1 cellular context compared by ENCODE assay signal in the genomic region with DNA sequence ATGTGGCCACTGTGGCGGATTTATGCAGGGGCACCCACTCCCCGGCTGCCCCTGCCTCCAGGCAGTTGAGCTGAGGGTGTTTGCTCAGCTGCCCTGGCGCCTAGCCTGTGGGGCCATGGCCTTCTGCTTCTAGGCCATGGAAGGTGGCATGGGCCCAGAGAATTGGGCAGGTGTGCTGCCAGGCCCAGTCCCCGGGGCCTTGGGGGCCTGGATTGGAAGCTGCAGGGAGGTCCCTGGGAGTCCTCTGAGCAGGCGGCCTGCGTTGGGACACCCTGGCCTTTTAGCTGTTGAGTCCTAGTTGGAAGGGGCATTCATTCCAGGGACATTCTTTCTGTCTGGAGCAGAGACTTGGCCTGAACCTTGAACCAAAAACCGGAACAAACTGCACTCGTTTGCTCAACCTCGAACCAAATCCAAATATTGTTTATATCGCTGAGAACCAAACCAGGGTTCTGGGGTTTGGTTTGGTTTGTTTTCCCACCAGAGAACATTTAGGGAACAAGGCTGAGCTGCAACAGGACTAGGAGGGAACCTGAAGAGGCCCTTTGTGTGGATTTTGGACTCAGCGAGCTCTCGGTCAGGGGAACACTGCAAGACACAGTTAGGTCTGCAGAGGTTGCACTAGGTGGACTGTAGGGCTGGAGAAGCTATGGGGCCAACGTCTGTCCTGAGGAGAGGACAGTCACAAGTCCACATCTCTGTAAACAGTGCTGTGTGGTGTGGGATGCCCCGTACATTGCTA.
TF ChIP-seq lines count a peak whose summit lies in the region.

No MANE protein-coding gene starts in this region.

TF ChIP-seq in H1, 55 proteins besides CTCF, POLR2A, EP300 and RAD21:
- no peak for TF ChIP-seq KDM5A (IDR thresholded peaks at IDR 0.05; ENCODE audit: low read length)
- no peak for TF ChIP-seq SRF (IDR thresholded peaks at IDR 0.05; ENCODE audit: low read depth, low read length)
- TF ChIP-seq SP4 (IDR thresholded peaks at IDR 0.05; ENCODE audit: low read length) = no peak
- no peak for TF ChIP-seq EZH2 (IDR thresholded peaks at IDR 0.05; ENCODE audit: low read depth, low read length, severe bottlenecking)
- no peak for TF ChIP-seq NANOG (IDR thresholded peaks at IDR 0.05; ENCODE audit: insufficient read depth, low read depth, low read length, poor library complexity, severe bottlenecking)
- no peak for TF ChIP-seq TAF1 (IDR thresholded peaks at IDR 0.05; ENCODE audit: low read depth, low read length)
- TF ChIP-seq TCF12 (IDR thresholded peaks at IDR 0.05; ENCODE audit: low read depth, low read length) = no peak
- no peak for TF ChIP-seq CHD1 (IDR thresholded peaks at IDR 0.05; ENCODE audit: low read depth, low read length)
- TF ChIP-seq SP1 (IDR thresholded peaks at IDR 0.05; ENCODE audit: low read depth, low read length) = no peak
- no peak for TF ChIP-seq CHD2 (IDR thresholded peaks at IDR 0.05; ENCODE audit: low read length)
